Comparison of ENCODE assay signal across 9 cellular contexts in the genomic region with DNA sequence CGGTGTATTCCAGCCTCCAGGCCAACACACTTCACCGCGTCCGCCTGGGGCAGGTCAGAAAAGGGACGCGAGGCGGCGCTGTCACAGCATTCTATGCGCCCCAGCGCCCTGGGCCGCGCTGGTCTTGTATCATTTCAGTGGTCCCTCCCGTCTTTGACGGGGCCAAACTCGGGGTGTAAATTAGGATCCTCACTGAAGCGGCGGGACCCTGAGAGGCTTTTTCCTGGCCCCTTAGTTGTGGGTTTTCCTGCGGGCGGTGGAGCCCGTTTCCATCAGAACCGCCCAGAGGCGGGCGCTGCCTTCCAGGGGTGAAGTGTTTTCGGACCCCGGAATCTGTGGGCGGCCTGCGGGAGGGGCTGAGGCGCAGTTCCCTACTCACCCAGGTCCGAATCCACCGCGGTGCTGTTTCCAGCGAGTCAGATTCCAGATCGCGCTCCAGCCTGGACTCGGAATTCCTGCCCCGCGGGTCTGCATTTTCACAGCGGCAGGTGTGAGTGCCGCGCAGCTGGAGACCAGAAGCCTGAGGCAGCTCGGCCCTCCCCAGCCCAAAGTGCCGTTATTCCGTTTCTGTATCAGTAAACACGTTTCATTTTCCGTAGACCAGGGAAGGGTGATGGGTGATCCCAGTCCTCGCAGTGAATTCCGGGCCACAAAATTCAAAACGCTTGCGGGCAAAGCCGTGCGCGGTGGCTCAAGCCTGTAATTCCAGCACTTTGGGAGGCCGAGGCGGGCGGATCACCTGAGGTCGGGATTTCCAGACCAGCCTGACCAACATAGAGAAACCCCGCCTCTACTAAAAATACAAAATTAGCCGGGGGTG. TPM values are rescaled to one million over a fixed set of nuclear protein-coding genes. Genes with fewer than 3 reads are reported as not detected.
A peak's percentile ranks its signal among the peaks of the same experiment; 100 is the strongest.
DNase-seq lines count a peak whose midpoint lies in the region; ATAC-seq and TF ChIP-seq lines count a peak whose summit lies in the region.
"Had no signal": no experiment of that assay in that cellular context is flagged by ENCODE, and none has a peak within 500 bp of the region (broad histone marks: within the 10 kb centered on the region; RNA-seq: fewer than 3 reads in every experiment).

No MANE protein-coding gene starts in this region.

- H3K27me3 ChIP-seq in CD4-positive, alpha-beta memory T cell (ENCODE audit: insufficient read depth, low read length) = no peaks in the 10 kb centered on the region
- H3K27me3 ChIP-seq in MG63 (no peaks in the 10 kb centered on the region), adrenal gland (peaks cover 4% of the 10 kb centered on the region), left ventricle myocardium inferior (ENCODE audit: low read depth) (peaks cover 18% of the 10 kb centered on the region), prostate gland (replicated peaks; ENCODE audit: insufficient read depth) (no peaks in the 10 kb centered on the region)

- no peaks in the 10 kb centered on the region for H3K9me3 ChIP-seq in CD4-positive, alpha-beta memory T cell (ENCODE audit: control insufficient read depth in 1 of 2, low read length in 2 of 2)
- H3K9me3 ChIP-seq in MG63 (no peaks in the 10 kb centered on the region), adrenal gland (replicated peaks in 1 of 3) (no peaks in the 10 kb centered on the region), left ventricle myocardium inferior (replicated peaks) (no peaks in the 10 kb centered on the region), prostate gland (no peaks in the 10 kb centered on the region)

- H3K4me1 Mint-ChIP-seq in CD4-positive, alpha-beta memory T cell = peaks cover 35 to 69% (median 50%) of the 10 kb centered on the region in 4 donors

- TF ChIP-seq CTCF in adrenal gland (IDR thresholded peaks at IDR 0.05) = peak; percentile 45 to 85 (median 75)
- TF ChIP-seq CTCF in left ventricle myocardium inferior (IDR thresholded peaks at IDR 0.05; ENCODE audit: borderline replicate concordance) = peak; percentile 82
- TF ChIP-seq CTCF in prostate gland (IDR thresholded peaks at IDR 0.05) = peak; percentile 25 to 85 (median 62)

- H3K27ac ChIP-seq in CD4-positive, alpha-beta memory T cell (ENCODE audit: low read depth, low read length) = peak overlapping the region; percentile 77
- peak overlapping the region in 3 of 5 donors; percentile 5 to 89 (median 51) for H3K27ac ChIP-seq in adrenal gland
- H3K27ac ChIP-seq in left ventricle myocardium inferior (replicated peaks) = peak overlapping the region; percentile 74
- H3K27ac ChIP-seq in prostate gland = peak overlapping the region; percentile 18 to 38

- peak; percentile 52 for ATAC-seq in GM19467 (IDR thresholded peaks at IDR 0.05; ENCODE audit: unreplicated experiment)

- no peaks in the 10 kb centered on the region for H3K27me3 Mint-ChIP-seq in CD4-positive, alpha-beta memory T cell

- CTCF ChIA-PET in CD4-positive, alpha-beta memory T cell (lab: Charles Lee; ENCODE audit: partially characterized antibody) = interaction anchor here (0.7 to 6.3 kb wide), 19 partner anchors 13 to 336 kb away, joined by 3 to 82 read pairs (median 5); partner anchors contain the start of genes ATP6V1G2, DDX39B, LTB and NCR3

- intact Hi-C loops in CD4-positive, alpha-beta memory T cell (cut with micrococcal nuclease) = loop anchor here (1.0 to 5.0 kb wide), 5 partner anchors 31 to 338 kb away; partner anchors contain the start of gene LTB
- intact Hi-C loops in adrenal gland (cut with DNase I) (loop anchor here in 1 of 2 donors (10.0 kb wide), 1 partner anchor 101 kb away; the partner anchor contains the start of gene NCR3), left ventricle myocardium inferior (cut with micrococcal nuclease) (no loop called here), prostate gland (cut with DNase I) (no loop called here)

- H3K27ac Mint-ChIP-seq in CD4-positive, alpha-beta memory T cell = peak overlapping the region; percentile 87 to 96 (median 95)

- TF ChIP-seq POLR2A in adrenal gland (IDR thresholded peaks at IDR 0.05) (no peak), prostate gland (IDR thresholded peaks at IDR 0.05) (peak; percentile 18)

- DNase-seq in CD4-positive, alpha-beta memory T cell = peak; percentile 56 to 76 (median 73)
- DNase-seq in MG63 (peak; percentile 72), T-helper 1 cell (peak; percentile 50 to 76 (median 61)), adrenal gland (peak; percentile 56 to 90 (median 82)), left ventricle myocardium inferior (peak; percentile 87), prostate gland (ENCODE audit: low spot score) (peak; percentile 73), ureter (ENCODE audit: low spot score) (peak; percentile 69)

- H3K36me3 Mint-ChIP-seq in CD4-positive, alpha-beta memory T cell = peaks cover 0 to 12% of the 10 kb centered on the region in 2 donors

- POLR2A ChIA-PET in CD4-positive, alpha-beta memory T cell (lab: Charles Lee; ENCODE audit: partially characterized antibody) = interaction anchor here (0.6 to 7.8 kb wide), 27 partner anchors 11 to 404 kb away, joined by 3 to 152 read pairs (median 4); partner anchors contain the start of genes BAG6, CLIC1, DDX39B and EHMT2

- peak overlapping the region; percentile 85 to 98 (median 91) for H3K4me3 Mint-ChIP-seq in CD4-positive, alpha-beta memory T cell

- H3K36me3 ChIP-seq in CD4-positive, alpha-beta memory T cell (ENCODE audit: insufficient read depth, low read length) = no peaks in the 10 kb centered on the region
- H3K36me3 ChIP-seq in MG63 (no peaks in the 10 kb centered on the region), adrenal gland (replicated peaks in 1 of 2) (no peaks in the 10 kb centered on the region), left ventricle myocardium inferior (no peaks in the 10 kb centered on the region), prostate gland (no peaks in the 10 kb centered on the region)

- peak overlapping the region; percentile 71 to 91 for H3K4me3 ChIP-seq in CD4-positive, alpha-beta memory T cell (ENCODE audit: low read length in 2 of 2)
- peak overlapping the region; percentile 62 for H3K4me3 ChIP-seq in MG63
- peak overlapping the region in 2 of 4 donors; percentile 34 to 69 for H3K4me3 ChIP-seq in adrenal gland
- peak overlapping the region; percentile 76 for H3K4me3 ChIP-seq in left ventricle myocardium inferior
- peak overlapping the region; percentile 30 to 35 for H3K4me3 ChIP-seq in prostate gland

- 0 to 1% (median 1%) methylated on average over 16 to 58 of the region's 58 CpGs for WGBS in adrenal gland, 4 donors
- under 1% methylated on average over 54 of the region's 58 CpGs for WGBS in prostate gland

- peaks cover 0 to 2% (median 0%) of the 10 kb centered on the region in 8 donors for H3K9me3 Mint-ChIP-seq in CD4-positive, alpha-beta memory T cell

- peaks cover 63% of the 10 kb centered on the region for H3K4me1 ChIP-seq in CD4-positive, alpha-beta memory T cell (ENCODE audit: insufficient read depth, low read length)
- peaks cover 0 to 9% of the 10 kb centered on the region in 2 donors for H3K4me1 ChIP-seq in adrenal gland (replicated peaks in 1 of 2)
- peaks cover 51% of the 10 kb centered on the region for H3K4me1 ChIP-seq in left ventricle myocardium inferior
- H3K4me1 ChIP-seq in prostate gland (replicated peaks) = no peaks in the 10 kb centered on the region

RNA-seq across cellular contexts. Expression of gene MICB, which starts 3.9 kb away (rescaled TPM):
- 10 to 100 TPM; 21.4 to 26.3 TPM for total RNA-seq in CD4-positive, alpha-beta memory T cell
- 10 to 100 TPM in 1 of 2 donors, 1 to 10 TPM in 1; 8.0 to 11.5 TPM for polyA plus RNA-seq in CD4-positive, alpha-beta memory T cell
- total RNA-seq in MG63 (2014; rRNA removed; shearing (Covaris generic); ENCODE audit: low replicate concordance) = 13.1 and 17.6 TPM in 2 replicates
- total RNA-seq in adrenal gland (1 to 10 TPM; 1.4 to 3.3 (median 3.0) TPM), left ventricle myocardium inferior (1.1 TPM), prostate gland (1 to 10 TPM; 1.3 to 5.5 TPM), ureter (2.9 TPM)
- polyA plus RNA-seq in adrenal gland = 1 to 10 TPM in 2 of 3 donors, under 1 TPM in 1; 0.57 to 3.0 (median 2.7) TPM

RNA-seq across cellular contexts. Expression of gene MCCD1, which starts 34.7 kb away (rescaled TPM):
- not detected for total RNA-seq in CD4-positive, alpha-beta memory T cell
- not detected for polyA plus RNA-seq in CD4-positive, alpha-beta memory T cell
- total RNA-seq in MG63 (2014; rRNA removed; shearing (Covaris generic); ENCODE audit: low replicate concordance) = not detected in 2 replicates
- not detected for total RNA-seq in adrenal gland
- not detected for polyA plus RNA-seq in adrenal gland
- not detected for total RNA-seq in left ventricle myocardium inferior
- not detected for total RNA-seq in prostate gland
- total RNA-seq in ureter = not detected
- total RNA-seq: glomerular endothelial cell had no signal

RNA-seq across cellular contexts. Expression of gene DDX39B, which starts 47.7 kb away (rescaled TPM):
- total RNA-seq in CD4-positive, alpha-beta memory T cell = 100 to 1,000 TPM; 729 to 737 TPM
- polyA plus RNA-seq in CD4-positive, alpha-beta memory T cell = 10 to 100 TPM; 65.6 to 94.3 TPM
- total RNA-seq in MG63 (2014; rRNA removed; shearing (Covaris generic); ENCODE audit: low replicate concordance) = 389 and 536 TPM in 2 replicates
- total RNA-seq in adrenal gland (100 to 1,000 TPM; 155 to 345 (median 279) TPM), left ventricle myocardium inferior (179 TPM), prostate gland (100 to 1,000 TPM; 227 to 390 TPM), ureter (368 TPM)
- 100 to 1,000 TPM; 167 to 969 (median 968) TPM for polyA plus RNA-seq in adrenal gland

RNA-seq across cellular contexts. Expression of gene ATP6V1G2, which starts 52.3 kb away (rescaled TPM):
- 1 to 10 TPM; 6.0 to 7.2 TPM for total RNA-seq in CD4-positive, alpha-beta memory T cell
- under 1 TPM; 0.84 to 1.00 TPM for polyA plus RNA-seq in CD4-positive, alpha-beta memory T cell
- total RNA-seq in MG63 (2014; rRNA removed; shearing (Covaris generic); ENCODE audit: low replicate concordance) = 2.1 and 3.4 TPM in 2 replicates
- total RNA-seq in adrenal gland (1 to 10 TPM in 6 of 8 donors, under 1 TPM in 2; 0.87 to 4.8 (median 2.7) TPM), left ventricle myocardium inferior (1.6 TPM), prostate gland (under 1 TPM; 0.36 to 0.74 TPM), ureter (0.65 TPM)
- 1 to 10 TPM; 2.8 to 6.6 (median 5.6) TPM for polyA plus RNA-seq in adrenal gland

RNA-seq across cellular contexts. Expression of gene NFKBIL1, which starts 53.3 kb away (rescaled TPM):
- 10 to 100 TPM in 1 of 2 experiments, 1 to 10 TPM in 1; 9.8 to 13.3 TPM for total RNA-seq in CD4-positive, alpha-beta memory T cell
- 1 to 10 TPM; 5.7 to 7.4 TPM for polyA plus RNA-seq in CD4-positive, alpha-beta memory T cell
- total RNA-seq in MG63 (2014; rRNA removed; shearing (Covaris generic); ENCODE audit: low replicate concordance) = 19.7 and 29.3 TPM in 2 replicates
- total RNA-seq in adrenal gland (10 to 100 TPM; 15.1 to 33.6 (median 28.0) TPM), left ventricle myocardium inferior (11.5 TPM), prostate gland (10 to 100 TPM; 38.0 to 48.7 TPM), ureter (21.9 TPM)
- 10 to 100 TPM in 2 of 3 donors, 1 to 10 TPM in 1; 5.0 to 46.2 (median 27.6) TPM for polyA plus RNA-seq in adrenal gland
